Comparison of ENCODE assay signal across 20 cellular contexts in the genomic region with DNA sequence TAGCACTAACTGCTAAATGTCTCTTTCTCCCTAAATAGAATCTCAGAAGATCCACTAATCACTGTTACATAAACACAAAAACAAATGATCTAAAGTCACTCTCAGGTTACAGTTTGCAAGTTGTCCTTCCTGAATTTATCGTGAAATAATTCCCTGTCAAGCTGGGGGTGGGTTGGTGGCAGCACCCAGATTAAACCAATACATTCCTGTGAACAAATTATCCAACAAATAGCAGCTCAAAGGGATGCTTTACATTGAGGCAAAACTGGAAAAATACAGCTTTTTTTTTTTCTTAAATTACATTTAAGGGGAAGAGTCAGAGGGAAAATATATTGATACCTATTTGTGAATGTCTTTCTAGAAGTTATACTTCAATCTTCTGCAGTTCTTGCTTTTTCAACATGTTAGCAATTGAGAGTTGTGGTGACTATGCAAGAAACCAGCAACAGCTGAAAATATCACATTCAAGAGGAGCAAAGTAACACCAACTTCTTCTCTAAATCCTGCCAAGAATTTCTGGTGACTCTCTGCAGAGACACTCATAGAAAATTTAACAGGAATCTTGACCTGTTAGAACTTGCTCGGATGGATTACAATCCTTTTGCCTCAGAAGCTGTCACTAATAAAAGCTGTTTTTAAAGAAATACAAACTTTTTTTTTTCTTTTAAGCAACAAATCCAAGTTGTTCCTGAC. TPM values are rescaled to one million over a fixed set of nuclear protein-coding genes. Genes with fewer than 3 reads are reported as not detected.
DNase-seq lines count a peak whose midpoint lies in the region; ATAC-seq and TF ChIP-seq lines count a peak whose summit lies in the region.
"Had no signal": no experiment of that assay in that cellular context is flagged by ENCODE, and none has a peak within 500 bp of the region (broad histone marks: within the 10 kb centered on the region; RNA-seq: fewer than 3 reads in every experiment).

No MANE protein-coding gene starts in this region.

- DNase-seq in GM03348 (ENCODE audit: low spot score) (peak; percentile 39), amniotic epithelial cell (ENCODE audit: low read depth) (peak; percentile 5), glomerular visceral epithelial cell (ENCODE audit: extremely low spot score) (peak; percentile 30), psoas muscle (no peak), NCI-H524 (lab: John Stamatoyannopoulos, UW) (no peak), PC-9 (no peak)
- no peak for DNase-seq in stimulated activated naive B cell treated with anti-CD40 and anti-IgM and Interleukin-4, amounts not matched to agents 10 μg/mL and 1 μg/mL and 100 μg/mL, for 72 hours
- DNase-seq: activated CD8-positive, alpha-beta memory T cell treated with anti-CD3 and anti-CD28 coated beads, Interleukin-2, amount 10 ng/mL, durations not matched to agents 7 days and 5 days; activated naive CD8-positive, alpha-beta T cell treated with anti-CD3 and anti-CD28 coated beads, Interleukin-2, amount 10 ng/mL, durations not matched to agents 7 days and 5 days; dermis blood vessel endothelial cell; GDM1; glutamatergic neuron; NCI-H187 treated with DMSO at 0.1 percent for 48 hours; NCI-H774; pancreas; stimulated activated CD4-positive, alpha-beta T cell treated with anti-CD3 and anti-CD28 coated beads, Interleukin-4, amount 100 ng/mL, for 4 hours; stimulated activated naive CD4-positive, alpha-beta T cell treated with Interleukin-2 at 50 U/mL for 16 hours had no signal

- no peaks in the 10 kb centered on the region for H3K9me2 ChIP-seq in PC-9 (ENCODE audit: insufficient read depth)

- H3K79me2 ChIP-seq in PC-9 (ENCODE audit: low read depth) = no peaks in the 10 kb centered on the region

- no peaks in the 10 kb centered on the region for H3F3A ChIP-seq in PC-9 (ENCODE audit: insufficient read depth, low read depth)

- H3K27me3 ChIP-seq in psoas muscle (ENCODE audit: insufficient read depth in 3 of 3, low read length in 2 of 3) (no peaks in the 10 kb centered on the region), PC-9 (ENCODE audit: insufficient read depth, low read depth) (no peaks in the 10 kb centered on the region)
- H3K27me3 ChIP-seq: pancreas had no signal

- CTCF ChIA-PET in PC-9 (lab: Charles Lee) = no interaction called here

- no peaks in the 10 kb centered on the region for H3K27me3 Mint-ChIP-seq in stimulated activated naive B cell treated with anti-CD40 and anti-IgM and Interleukin-4, amounts not matched to agents 10 μg/mL and 1 μg/mL and 100 μg/mL, for 72 hours
- H3K27me3 Mint-ChIP-seq: activated CD8-positive, alpha-beta memory T cell treated with anti-CD3 and anti-CD28 coated beads, Interleukin-2, amount 10 ng/mL, durations not matched to agents 7 days and 5 days; activated naive CD8-positive, alpha-beta T cell treated with anti-CD3 and anti-CD28 coated beads, Interleukin-2, amount 10 ng/mL, durations not matched to agents 7 days and 5 days had no signal

- BruUV-seq in PC-9 (replicated peaks; lab: Mats Ljungman, UMichigan) = no TSS peak

- H3K4me2 ChIP-seq in PC-9 = no peak overlapping the region

- ATAC-seq in psoas muscle (peak; percentile 42 to 73 (median 60)), GM18517 (IDR thresholded peaks at IDR 0.05; ENCODE audit: unreplicated experiment) (no peak)
- ATAC-seq in stimulated activated naive B cell treated with anti-CD40 and anti-IgM and Interleukin-4, amounts not matched to agents 10 μg/mL and 1 μg/mL and 100 μg/mL, for 72 hours (replicated peaks) = no peak
- ATAC-seq: activated CD8-positive, alpha-beta memory T cell treated with anti-CD3 and anti-CD28 coated beads, Interleukin-2, amount 10 ng/mL, durations not matched to agents 7 days and 5 days had no signal

- no peak for TF ChIP-seq CTCF in psoas muscle (IDR thresholded peaks at IDR 0.05)
- TF ChIP-seq CTCF in PC-9 (conservative IDR thresholded peaks at IDR 0.05) = no peak

- intact Hi-C loops in psoas muscle (cut with DNase I) = loop anchor here in 1 of 2 donors (5.0 kb wide), 1 partner anchor 37 kb away; no protein-coding TSS in a partner anchor
- intact Hi-C loops in PC-9 (cut with micrococcal nuclease; ENCODE audit: unreplicated experiment) = no loop called here

- peaks cover 0 to 4% of the 10 kb centered on the region in 2 donors for H3K36me3 Mint-ChIP-seq in stimulated activated naive B cell treated with anti-CD40 and anti-IgM and Interleukin-4, amounts not matched to agents 10 μg/mL and 1 μg/mL and 100 μg/mL, for 72 hours
- H3K36me3 Mint-ChIP-seq: activated CD8-positive, alpha-beta memory T cell treated with anti-CD3 and anti-CD28 coated beads, Interleukin-2, amount 10 ng/mL, durations not matched to agents 7 days and 5 days had no signal

- no peak overlapping the region for H3K27ac Mint-ChIP-seq in stimulated activated naive B cell treated with anti-CD40 and anti-IgM and Interleukin-4, amounts not matched to agents 10 μg/mL and 1 μg/mL and 100 μg/mL, for 72 hours
- H3K27ac Mint-ChIP-seq: activated CD8-positive, alpha-beta memory T cell treated with anti-CD3 and anti-CD28 coated beads, Interleukin-2, amount 10 ng/mL, durations not matched to agents 7 days and 5 days; activated naive CD8-positive, alpha-beta T cell treated with anti-CD3 and anti-CD28 coated beads, Interleukin-2, amount 10 ng/mL, durations not matched to agents 7 days and 5 days; CD14-positive monocyte had no signal

- H3K9me3 Mint-ChIP-seq in stimulated activated naive B cell treated with anti-CD40 and anti-IgM and Interleukin-4, amounts not matched to agents 10 μg/mL and 1 μg/mL and 100 μg/mL, for 72 hours = no peaks in the 10 kb centered on the region
- H3K9me3 Mint-ChIP-seq: activated naive CD8-positive, alpha-beta T cell treated with anti-CD3 and anti-CD28 coated beads, Interleukin-2, amount 10 ng/mL, durations not matched to agents 7 days and 5 days; CD14-positive monocyte had no signal

- no peak overlapping the region for H3K4me3 Mint-ChIP-seq in stimulated activated naive B cell treated with anti-CD40 and anti-IgM and Interleukin-4, amounts not matched to agents 10 μg/mL and 1 μg/mL and 100 μg/mL, for 72 hours
- H3K4me3 Mint-ChIP-seq: activated CD8-positive, alpha-beta memory T cell treated with anti-CD3 and anti-CD28 coated beads, Interleukin-2, amount 10 ng/mL, durations not matched to agents 7 days and 5 days; activated naive CD8-positive, alpha-beta T cell treated with anti-CD3 and anti-CD28 coated beads, Interleukin-2, amount 10 ng/mL, durations not matched to agents 7 days and 5 days; CD14-positive monocyte had no signal

- H3K36me3 ChIP-seq in psoas muscle (ENCODE audit: insufficient read depth in 1 of 2, low read depth in 1 of 2) = no peaks in the 10 kb centered on the region
- peaks cover 4% of the 10 kb centered on the region; the same call in 1 of the 2 replicates for H3K36me3 ChIP-seq in PC-9 (ENCODE audit: low read depth)
- H3K36me3 ChIP-seq: pancreas had no signal

- POLR2A ChIA-PET in PC-9 (lab: Charles Lee; ENCODE audit: unreplicated experiment) = no interaction called here

- peak overlapping the region; percentile 44 for H3K4me3 ChIP-seq in psoas muscle
- H3K4me3 ChIP-seq in PC-9 = no peak overlapping the region
- H3K4me3 ChIP-seq: pancreas had no signal

- H3K27ac ChIP-seq in psoas muscle (peak overlapping the region; percentile 90), PC-9 (no peak overlapping the region)
- H3K27ac ChIP-seq: pancreas had no signal

- 8 to 18% (median 15%) methylated on average over 2 of the region's 2 CpGs for WGBS in psoas muscle, 3 donors

- H2AFZ ChIP-seq in PC-9 = no peak overlapping the region

- H3K9me3 ChIP-seq in psoas muscle (no peaks in the 10 kb centered on the region), PC-9 (ENCODE audit: insufficient read depth, low read depth) (no peaks in the 10 kb centered on the region)
- H3K9me3 ChIP-seq: pancreas had no signal

- H3K4me1 Mint-ChIP-seq in stimulated activated naive B cell treated with anti-CD40 and anti-IgM and Interleukin-4, amounts not matched to agents 10 μg/mL and 1 μg/mL and 100 μg/mL, for 72 hours = no peaks in the 10 kb centered on the region
- H3K4me1 Mint-ChIP-seq: activated CD8-positive, alpha-beta memory T cell treated with anti-CD3 and anti-CD28 coated beads, Interleukin-2, amount 10 ng/mL, durations not matched to agents 7 days and 5 days; activated naive CD8-positive, alpha-beta T cell treated with anti-CD3 and anti-CD28 coated beads, Interleukin-2, amount 10 ng/mL, durations not matched to agents 7 days and 5 days had no signal

- no peaks in the 10 kb centered on the region for H4K20me1 ChIP-seq in PC-9 (ENCODE audit: insufficient read depth)

- peaks cover 54% of the 10 kb centered on the region for H3K4me1 ChIP-seq in psoas muscle
- no peaks in the 10 kb centered on the region for H3K4me1 ChIP-seq in PC-9 (replicated peaks; ENCODE audit: insufficient read depth)

RNA-seq across cellular contexts. Expression of a gene that starts 18.9 kb away (rescaled TPM):
- 1,000 to 10,000 TPM in 1 of 4 donors, 100 to 1,000 TPM in 3; 383 to 1,114 (median 640) TPM for total RNA-seq in psoas muscle
- 100 to 1,000 TPM in 2 of 3 donors, 1 to 10 TPM in 1; 6.9 to 341 (median 259) TPM for polyA plus RNA-seq in psoas muscle
- total RNA-seq in PC-9 (2021) = not detected in 2 replicates
- total RNA-seq: activated CD8-positive, alpha-beta memory T cell treated with anti-CD3 and anti-CD28 coated beads, Interleukin-2, amount 10 ng/mL, durations not matched to agents 7 days and 5 days; activated naive CD8-positive, alpha-beta T cell treated with anti-CD3 and anti-CD28 coated beads, Interleukin-2, amount 10 ng/mL, durations not matched to agents 7 days and 5 days; dermis blood vessel endothelial cell; liver had no signal
- polyA plus RNA-seq: liver, pancreas had no signal

Comparison
In these comparisons a context has a peak if more than half of its experiments do, and no peak if none do; other contexts are left out.
1. DNase-seq: peak in GM03348 (single experiment), amniotic epithelial cell (single experiment) and glomerular visceral epithelial cell (single experiment); none in psoas muscle (0 of 2), stimulated activated naive B cell treated with anti-CD40 and anti-IgM and Interleukin-4, amounts not matched to agents 10 μg/mL and 1 μg/mL and 100 μg/mL, for 72 hours (single experiment), NCI-H524 (0 of 2) and PC-9 (0 of 2).
2. ATAC-seq: peak in psoas muscle (4 of 4); none in stimulated activated naive B cell treated with anti-CD40 and anti-IgM and Interleukin-4, amounts not matched to agents 10 μg/mL and 1 μg/mL and 100 μg/mL, for 72 hours (0 of 2) and GM18517 (single experiment).
3. RNA of a gene that starts 18.9 kb away (total RNA-seq): 383 to 1,114 TPM in psoas muscle; not detected in PC-9; every median in the first group is over 100 times any median in the second.